1 cellular context compared by ENCODE assay signal in genomic region chr12:101830391-101831325, GRCh38.
A peak's percentile ranks its signal among the peaks of the same experiment; 100 is the strongest.
TF ChIP-seq lines count a peak whose summit lies in the region.

GNPTAB (minus strand) TSS chr12:101830959; CDS start chr12:101830675, 284 bp downstream.

TF ChIP-seq in HEK293, 187 proteins besides CTCF, POLR2A, EP300 and RAD21 (continued from another document):
- TF ChIP-seq PATZ1 (tag by site-specific recombination; IDR thresholded peaks at IDR 0.05) (0 out of 2 replicates have a peak, but pooled peaks have one; percentile 30), ZNF132 (tag by site-specific recombination; IDR thresholded peaks at IDR 0.05; ENCODE audit: borderline replicate concordance) (no peak), PRDM10 (tag by site-specific recombination; IDR thresholded peaks at IDR 0.05) (peak; percentile 51), WT1 (tag by site-specific recombination; IDR thresholded peaks at IDR 0.05) (0 out of 2 replicates have a peak, but pooled peaks have one; percentile 14), ZBTB8A (tag by site-specific recombination; IDR thresholded peaks at IDR 0.05) (peak; percentile 45), KLF17 (tag by site-specific recombination; IDR thresholded peaks at IDR 0.05) (peak; percentile 10; the same call in 1 of the 2 replicates), GLIS2 (tag by site-specific recombination; IDR thresholded peaks at IDR 0.05) (peak; percentile 34; the same call in 1 of the 2 replicates), ZNF416 (tag by site-specific recombination; IDR thresholded peaks at IDR 0.05) (no peak), ZNF23 (tag by site-specific recombination; IDR thresholded peaks at IDR 0.05; ENCODE audit: borderline replicate concordance) (no peak), SP3 (tag by site-specific recombination; IDR thresholded peaks at IDR 0.05) (peak; percentile 48; the same call in 1 of the 2 replicates), KLF8 (tag by site-specific recombination; IDR thresholded peaks at IDR 0.05) (peak; percentile 43), ZNF626 (tag by site-specific recombination; IDR thresholded peaks at IDR 0.05) (no peak), ZNF146 (tag by site-specific recombination; IDR thresholded peaks at IDR 0.05) (no peak), ZNF670 (tag by site-specific recombination; IDR thresholded peaks at IDR 0.05; ENCODE audit: low read depth) (no peak), ZNF274 (IDR thresholded peaks at IDR 0.05; ENCODE audit: low read length) (no peak), ZNF274 (tag by site-specific recombination; IDR thresholded peaks at IDR 0.05; ENCODE audit: borderline replicate concordance) (no peak), ZEB2 (tag by site-specific recombination; IDR thresholded peaks at IDR 0.05) (0 out of 2 replicates have a peak, but pooled peaks have one; percentile 4), ZNF580 (tag by site-specific recombination; IDR thresholded peaks at IDR 0.05) (0 out of 2 replicates have a peak, but pooled peaks have one; percentile 25), YY1 (tag by site-specific recombination; IDR thresholded peaks at IDR 0.05) (no peak), ZNF449 (tag by site-specific recombination; IDR thresholded peaks at IDR 0.05) (peak; percentile 62; the same call in 1 of the 2 replicates), ZNF488 (tag by site-specific recombination; IDR thresholded peaks at IDR 0.05) (no peak), ZNF121 (tag by site-specific recombination; IDR thresholded peaks at IDR 0.05) (0 out of 2 replicates have a peak, but pooled peaks have one; percentile 7), ZNF529 (tag by site-specific recombination; IDR thresholded peaks at IDR 0.05; ENCODE audit: insufficient replicate concordance) (no peak), ZNF692 (tag by site-specific recombination; IDR thresholded peaks at IDR 0.05) (no peak), ZBTB26 (tag by site-specific recombination; optimal IDR thresholded peaks at IDR 0.05) (peak; percentile 56), SP2 (tag by site-specific recombination; IDR thresholded peaks at IDR 0.05) (peak; percentile 38), ZBTB49 (tag by site-specific recombination; IDR thresholded peaks at IDR 0.05; ENCODE audit: low read depth) (no peak), KLF1 (tag by site-specific recombination; IDR thresholded peaks at IDR 0.05) (peak; percentile 54), ZNF175 (tag by site-specific recombination; IDR thresholded peaks at IDR 0.05) (no peak), ZNF335 (tag by site-specific recombination; conservative IDR thresholded peaks at IDR 0.05) (peak; percentile 82), ZNF324 (tag by site-specific recombination; IDR thresholded peaks at IDR 0.05) (peak; percentile 51), GLI2 (tag by site-specific recombination; IDR thresholded peaks at IDR 0.05; ENCODE audit: borderline replicate concordance, low read depth) (no peak), KLF10 (tag by site-specific recombination; IDR thresholded peaks at IDR 0.05) (no peak), PRDM6 (tag by site-specific recombination; IDR thresholded peaks at IDR 0.05) (no peak), ZNF223 (tag by site-specific recombination; IDR thresholded peaks at IDR 0.05) (no peak), REPIN1 (tag by site-specific recombination; IDR thresholded peaks at IDR 0.05; ENCODE audit: low read depth) (no peak), REST (tag by site-specific recombination; IDR thresholded peaks at IDR 0.05) (no peak)
